8 cellular contexts compared by ENCODE assay signal in the genomic region with DNA sequence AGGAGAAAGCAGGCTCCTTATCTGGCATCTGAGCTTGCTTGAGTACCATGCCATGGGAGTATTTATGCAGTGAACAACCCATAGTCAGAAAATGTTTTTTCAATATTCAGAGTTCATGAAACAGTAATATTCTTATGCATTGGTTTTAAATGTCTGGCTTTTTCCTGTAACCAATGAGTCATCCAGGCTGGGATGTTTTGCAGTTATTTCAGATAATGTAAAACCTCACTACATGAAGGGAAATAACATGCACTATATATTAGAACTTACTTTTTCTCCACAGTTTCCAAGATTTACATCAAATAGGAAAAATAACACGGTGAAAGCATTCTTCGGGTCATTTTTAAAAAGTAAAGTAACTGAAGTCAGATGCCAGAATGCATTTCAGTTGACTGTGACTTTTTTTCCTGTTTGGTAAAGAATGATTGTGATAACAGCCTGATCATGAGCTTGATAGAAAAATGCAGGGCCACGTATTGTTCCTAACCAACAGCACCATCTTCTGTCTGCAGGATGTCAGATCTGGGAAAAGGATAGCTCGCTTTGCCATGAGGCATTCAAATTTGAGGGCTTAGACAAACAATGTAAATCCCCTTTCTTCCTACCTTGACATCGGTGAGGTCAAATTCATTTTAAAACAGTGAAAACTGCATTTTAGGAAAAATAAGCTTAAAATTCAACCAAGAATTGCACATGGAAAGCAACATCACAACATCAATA.
DNase-seq lines count a peak whose midpoint lies in the region.

No MANE protein-coding gene starts in this region.

- DNase-seq in COR-L47 (lab: John Stamatoyannopoulos, UW) (peak; percentile 30), adipocyte (ENCODE audit: low read depth) (peak; percentile 1), left kidney (ENCODE audit: low read depth, low spot score) (peak; percentile 66), cerebellum (ENCODE audit: low spot score) (no peak), AG08396 (ENCODE audit: low spot score) (no peak)
- peak; percentile 0 for DNase-seq in Jurkat, Clone E6-1 (ENCODE audit: low read depth, low spot score)
- DNase-seq in activated CD8-positive, alpha-beta memory T cell treated with anti-CD3 and anti-CD28 coated beads, Interleukin-2, amount 50 U/mL, for 48 hours, result no peak
- DNase-seq in activated CD4-positive, CD25-positive, alpha-beta regulatory T cell (lab: John Stamatoyannopoulos, UW), result no peak

- H3K27me3 ChIP-seq in adipocyte (replicated peaks; ENCODE audit: control insufficient read depth, insufficient read depth, low read length), result no peaks in the 10 kb centered on the region

- H3K9me3 ChIP-seq in adipocyte (ENCODE audit: control insufficient read depth, low read length), result no peaks in the 10 kb centered on the region

- no peaks in the 10 kb centered on the region for H3K36me3 ChIP-seq in adipocyte (ENCODE audit: control insufficient read depth, insufficient read depth, low read length, severe bottlenecking)

- no peak overlapping the region for H3K4me3 ChIP-seq in Jurkat, Clone E6-1 (ENCODE audit: low read length)
- no peak overlapping the region for H3K4me3 ChIP-seq in adipocyte (ENCODE audit: low read length)

- H3K9ac ChIP-seq in adipocyte (ENCODE audit: low read length), result no peak overlapping the region

- H3K4me1 ChIP-seq in adipocyte (ENCODE audit: control insufficient read depth, insufficient read depth, low read length), result no peaks in the 10 kb centered on the region

Comparison
In these comparisons a context has a peak if more than half of its experiments do, and no peak if none do; other contexts are left out.
1. DNase-seq: peak in COR-L47 (single experiment), Jurkat, Clone E6-1 (single experiment), adipocyte (single experiment) and left kidney (single experiment); none in cerebellum (single experiment), activated CD8-positive, alpha-beta memory T cell treated with anti-CD3 and anti-CD28 coated beads, Interleukin-2, amount 50 U/mL, for 48 hours (single experiment), activated CD4-positive, CD25-positive, alpha-beta regulatory T cell (0 of 4) and AG08396 (single experiment).